Comparison of ENCODE assay signal across 9 cellular contexts in genomic region chr2:108637304-108637669, GRCh38.
DNase-seq lines count a peak whose midpoint lies in the region; ATAC-seq and TF ChIP-seq lines count a peak whose summit lies in the region.
"Had no signal": no experiment of that assay in that cellular context is flagged by ENCODE, and none has a peak within 500 bp of the region (broad histone marks: within the 10 kb centered on the region; RNA-seq: fewer than 3 reads in every experiment).

No MANE protein-coding gene starts in this region.

- in situ Hi-C loops in astrocyte of the cerebellum (cut with HindIII; ENCODE audit: low sequenced_read_pairs): no loop called here

- H3K27me3 Mint-ChIP-seq in type B pancreatic cell: no peaks in the 10 kb centered on the region

- no peak for TF ChIP-seq CTCF in astrocyte of the cerebellum (IDR thresholded peaks at IDR 0.05; ENCODE audit: low read depth, low read length, missing control alignments)
- TF ChIP-seq CTCF in type B pancreatic cell (conservative IDR thresholded peaks at IDR 0.05): no peak

- H3K4me3 Mint-ChIP-seq in type B pancreatic cell: no peak overlapping the region
- H3K4me3 Mint-ChIP-seq: activated T-cell treated with anti-CD3 and anti-CD28 coated beads, Interleukin-2, amount 50 U/mL, for 4 hours had no signal

- ATAC-seq in HG02623 (IDR thresholded peaks at IDR 0.05; ENCODE audit: unreplicated experiment): peak; percentile 34
- no peak for ATAC-seq in GM21825 (IDR thresholded peaks at IDR 0.05; ENCODE audit: unreplicated experiment)
- no peak for ATAC-seq in GM21786 (IDR thresholded peaks at IDR 0.05; ENCODE audit: unreplicated experiment)

- no peaks in the 10 kb centered on the region for H3K9me3 Mint-ChIP-seq in type B pancreatic cell
- H3K9me3 Mint-ChIP-seq: activated T-cell treated with anti-CD3 and anti-CD28 coated beads, Interleukin-2, amount 50 U/mL, for 4 hours had no signal

- no peak overlapping the region for H3K4me3 ChIP-seq in astrocyte of the cerebellum (ENCODE audit: low read depth, low read length)

- peaks cover 37% of the 10 kb centered on the region for H3K4me1 Mint-ChIP-seq in type B pancreatic cell (ENCODE audit: unreplicated experiment)

- DNase-seq in Ammon's horn (ENCODE audit: low spot score): peak; percentile 58
- peak; percentile 37 for DNase-seq in astrocyte of the cerebellum (ENCODE audit: low read depth)
- peak; percentile 86 for DNase-seq in kidney tubule cell (ENCODE audit: low spot score)
- DNase-seq in type B pancreatic cell (ENCODE audit: extremely low spot score, unreplicated experiment): no peak
- DNase-seq in occipital lobe (lab: John Stamatoyannopoulos, UW): no peak
- DNase-seq: activated T-cell treated with anti-CD3 and anti-CD28 coated beads, Interleukin-2, amount 50 U/mL, for 4 hours had no signal

- H3K27ac Mint-ChIP-seq in type B pancreatic cell: peak overlapping the region; percentile 11

- no peaks in the 10 kb centered on the region for H3K36me3 Mint-ChIP-seq in type B pancreatic cell

Comparison
In these comparisons a context has a peak if more than half of its experiments do, and no peak if none do; other contexts are left out.
1. DNase-seq: peak in Ammon's horn (single experiment), astrocyte of the cerebellum (single experiment) and kidney tubule cell (single experiment); none in type B pancreatic cell (single experiment) and occipital lobe (single experiment).